In the genomic region with DNA sequence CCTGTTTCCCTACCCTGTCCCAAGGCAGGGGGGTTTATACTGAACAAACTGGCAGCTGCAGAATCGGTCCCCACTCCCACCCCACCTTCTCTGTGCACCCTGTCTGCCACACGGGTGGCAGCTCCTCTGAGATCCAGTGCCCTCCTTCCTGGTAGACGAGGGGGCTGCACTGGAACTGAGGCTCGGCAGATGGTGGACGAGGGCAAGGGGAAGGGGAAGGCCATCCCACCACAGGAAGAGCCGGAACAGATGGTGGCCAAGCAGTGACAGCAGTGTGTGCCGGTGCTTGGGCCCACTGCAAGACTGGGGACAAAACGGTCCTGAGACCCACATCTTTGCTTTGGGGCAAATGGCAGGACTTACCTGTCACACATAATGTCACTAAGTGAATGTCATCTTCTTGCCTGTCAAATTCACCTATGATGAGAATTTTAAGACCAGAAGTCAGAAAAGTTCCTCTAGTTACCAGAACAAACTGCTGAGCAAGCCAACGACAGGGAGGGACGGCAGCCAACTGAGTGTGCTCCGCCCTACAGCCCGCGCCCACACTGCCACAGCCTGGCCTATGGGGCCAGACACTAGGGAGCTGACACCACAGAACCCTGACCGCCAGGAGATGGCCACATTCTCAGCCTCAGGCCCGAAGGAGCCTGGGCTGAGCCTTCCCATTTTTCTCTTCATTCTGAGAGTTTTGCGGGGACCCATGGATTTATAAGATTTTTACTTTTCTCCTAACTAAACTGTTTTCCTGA, we compare ENCODE assay signal across 9 cellular contexts. TPM values are rescaled to one million over a fixed set of nuclear protein-coding genes. Genes with fewer than 3 reads are reported as not detected.
DNase-seq lines count a peak whose midpoint lies in the region; ATAC-seq and TF ChIP-seq lines count a peak whose summit lies in the region.
"Had no signal": no experiment of that assay in that cellular context is flagged by ENCODE, and none has a peak within 500 bp of the region (broad histone marks: within the 10 kb centered on the region; RNA-seq: fewer than 3 reads in every experiment).

No MANE protein-coding gene starts in this region.

- peak overlapping the region; percentile 20 for H3K27ac Mint-ChIP-seq in progenitor cell of endocrine pancreas

- H3K9me3 Mint-ChIP-seq in progenitor cell of endocrine pancreas (ENCODE audit: low read depth): no peaks in the 10 kb centered on the region

- no peaks in the 10 kb centered on the region for H3K9me3 ChIP-seq in adipocyte (ENCODE audit: control insufficient read depth, low read length)

- no peak overlapping the region for H3K4me3 Mint-ChIP-seq in progenitor cell of endocrine pancreas (ENCODE audit: low read depth)

- peaks cover 13% of the 10 kb centered on the region for H3K4me1 ChIP-seq in adipocyte (ENCODE audit: control insufficient read depth, insufficient read depth, low read length)

- no peaks in the 10 kb centered on the region for H3K27me3 Mint-ChIP-seq in progenitor cell of endocrine pancreas

- H3K36me3 ChIP-seq in adipocyte (ENCODE audit: control insufficient read depth, insufficient read depth, low read length, severe bottlenecking): peaks cover 61% of the 10 kb centered on the region

- TF ChIP-seq CTCF in progenitor cell of endocrine pancreas (IDR thresholded peaks at IDR 0.05; ENCODE audit: unreplicated experiment): no peak

- peak; percentile 27 for DNase-seq in Daoy (ENCODE audit: low read depth)
- peak; percentile 52 for DNase-seq in adipocyte (ENCODE audit: low read depth)
- peak; percentile 88 for DNase-seq in left cardiac atrium
- no peak for DNase-seq in progenitor cell of endocrine pancreas (ENCODE audit: low spot score, unreplicated experiment)
- no peak for DNase-seq in DMS53 (lab: John Stamatoyannopoulos, UW)
- DNase-seq in activated naive CD4-positive, alpha-beta T cell treated with Interleukin-2 at 50 U/mL for 16 hours: no peak
- DNase-seq: KG1 had no signal

- peak overlapping the region; percentile 45 for H3K9ac ChIP-seq in adipocyte (ENCODE audit: low read length)

- no peak overlapping the region for H3K4me3 ChIP-seq in adipocyte (ENCODE audit: low read length)

- ATAC-seq in left cardiac atrium: peak; percentile 97 to 99
- no peak for ATAC-seq in HG02571 (IDR thresholded peaks at IDR 0.05; ENCODE audit: unreplicated experiment)
- no peak for ATAC-seq in HG03565 (IDR thresholded peaks at IDR 0.05; ENCODE audit: unreplicated experiment)

- H3K4me1 Mint-ChIP-seq in progenitor cell of endocrine pancreas (ENCODE audit: low read depth): no peaks in the 10 kb centered on the region

- intact Hi-C loops in left cardiac atrium (cut with DNase I): no loop called here

- no peaks in the 10 kb centered on the region for H3K27me3 ChIP-seq in adipocyte (replicated peaks; ENCODE audit: control insufficient read depth, insufficient read depth, low read length)

- peaks cover 22% of the 10 kb centered on the region for H3K36me3 Mint-ChIP-seq in progenitor cell of endocrine pancreas (ENCODE audit: insufficient read depth)

RNA-seq across cellular contexts. Expression of a gene that starts 14.4 kb away (rescaled TPM):
- 30.6 and 49.9 TPM in 2 replicates for total RNA-seq in Daoy (2014; rRNA removed; shearing (Covaris generic))
- total RNA-seq in left cardiac atrium (10 to 100 TPM; 25.8 to 30.4 TPM), progenitor cell of endocrine pancreas (50.0 and 52.0 TPM in 2 replicates)

RNA-seq across cellular contexts. Expression of a gene that starts 52.6 kb away (rescaled TPM):
- 49.8 and 55.8 TPM in 2 replicates for total RNA-seq in Daoy (2014; rRNA removed; shearing (Covaris generic))
- total RNA-seq in left cardiac atrium (10 to 100 TPM; 20.0 to 25.6 TPM), progenitor cell of endocrine pancreas (36.9 and 40.0 TPM in 2 replicates)

Comparison
In these comparisons a context has a peak if more than half of its experiments do, and no peak if none do; other contexts are left out.
1. DNase-seq: peak in Daoy (single experiment), adipocyte (single experiment) and left cardiac atrium (single experiment); none in progenitor cell of endocrine pancreas (single experiment), DMS53 (single experiment) and activated naive CD4-positive, alpha-beta T cell treated with Interleukin-2 at 50 U/mL for 16 hours (single experiment).
2. ATAC-seq: peak in left cardiac atrium (2 of 2); none in HG02571 (single experiment) and HG03565 (single experiment).